ENCODE assay signal across 1 cellular context in the genomic region with DNA sequence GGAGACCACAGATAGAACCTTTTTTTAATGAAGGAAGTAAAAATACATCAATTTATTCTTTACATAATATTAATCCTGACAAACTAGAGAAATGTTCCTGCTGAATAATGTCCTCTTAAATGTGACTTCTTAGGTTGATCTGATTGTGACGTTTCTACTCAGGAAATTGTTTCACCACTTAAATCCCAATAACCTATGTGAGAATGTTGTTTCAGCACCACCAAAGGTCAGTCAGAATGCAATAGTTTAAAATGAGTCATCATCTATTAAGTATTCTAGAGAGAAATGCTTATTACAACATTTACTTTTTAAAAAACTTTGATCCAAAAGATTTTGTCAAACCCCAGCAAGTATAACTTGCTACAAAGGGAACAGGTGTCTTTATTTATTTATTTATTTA.
TF ChIP-seq lines count a peak whose summit lies in the region.

No MANE protein-coding gene starts in this region.

TF ChIP-seq in GM23338, 12 proteins besides CTCF, POLR2A, EP300 and RAD21 (continued from another document):
- TF ChIP-seq, protein P1, sequence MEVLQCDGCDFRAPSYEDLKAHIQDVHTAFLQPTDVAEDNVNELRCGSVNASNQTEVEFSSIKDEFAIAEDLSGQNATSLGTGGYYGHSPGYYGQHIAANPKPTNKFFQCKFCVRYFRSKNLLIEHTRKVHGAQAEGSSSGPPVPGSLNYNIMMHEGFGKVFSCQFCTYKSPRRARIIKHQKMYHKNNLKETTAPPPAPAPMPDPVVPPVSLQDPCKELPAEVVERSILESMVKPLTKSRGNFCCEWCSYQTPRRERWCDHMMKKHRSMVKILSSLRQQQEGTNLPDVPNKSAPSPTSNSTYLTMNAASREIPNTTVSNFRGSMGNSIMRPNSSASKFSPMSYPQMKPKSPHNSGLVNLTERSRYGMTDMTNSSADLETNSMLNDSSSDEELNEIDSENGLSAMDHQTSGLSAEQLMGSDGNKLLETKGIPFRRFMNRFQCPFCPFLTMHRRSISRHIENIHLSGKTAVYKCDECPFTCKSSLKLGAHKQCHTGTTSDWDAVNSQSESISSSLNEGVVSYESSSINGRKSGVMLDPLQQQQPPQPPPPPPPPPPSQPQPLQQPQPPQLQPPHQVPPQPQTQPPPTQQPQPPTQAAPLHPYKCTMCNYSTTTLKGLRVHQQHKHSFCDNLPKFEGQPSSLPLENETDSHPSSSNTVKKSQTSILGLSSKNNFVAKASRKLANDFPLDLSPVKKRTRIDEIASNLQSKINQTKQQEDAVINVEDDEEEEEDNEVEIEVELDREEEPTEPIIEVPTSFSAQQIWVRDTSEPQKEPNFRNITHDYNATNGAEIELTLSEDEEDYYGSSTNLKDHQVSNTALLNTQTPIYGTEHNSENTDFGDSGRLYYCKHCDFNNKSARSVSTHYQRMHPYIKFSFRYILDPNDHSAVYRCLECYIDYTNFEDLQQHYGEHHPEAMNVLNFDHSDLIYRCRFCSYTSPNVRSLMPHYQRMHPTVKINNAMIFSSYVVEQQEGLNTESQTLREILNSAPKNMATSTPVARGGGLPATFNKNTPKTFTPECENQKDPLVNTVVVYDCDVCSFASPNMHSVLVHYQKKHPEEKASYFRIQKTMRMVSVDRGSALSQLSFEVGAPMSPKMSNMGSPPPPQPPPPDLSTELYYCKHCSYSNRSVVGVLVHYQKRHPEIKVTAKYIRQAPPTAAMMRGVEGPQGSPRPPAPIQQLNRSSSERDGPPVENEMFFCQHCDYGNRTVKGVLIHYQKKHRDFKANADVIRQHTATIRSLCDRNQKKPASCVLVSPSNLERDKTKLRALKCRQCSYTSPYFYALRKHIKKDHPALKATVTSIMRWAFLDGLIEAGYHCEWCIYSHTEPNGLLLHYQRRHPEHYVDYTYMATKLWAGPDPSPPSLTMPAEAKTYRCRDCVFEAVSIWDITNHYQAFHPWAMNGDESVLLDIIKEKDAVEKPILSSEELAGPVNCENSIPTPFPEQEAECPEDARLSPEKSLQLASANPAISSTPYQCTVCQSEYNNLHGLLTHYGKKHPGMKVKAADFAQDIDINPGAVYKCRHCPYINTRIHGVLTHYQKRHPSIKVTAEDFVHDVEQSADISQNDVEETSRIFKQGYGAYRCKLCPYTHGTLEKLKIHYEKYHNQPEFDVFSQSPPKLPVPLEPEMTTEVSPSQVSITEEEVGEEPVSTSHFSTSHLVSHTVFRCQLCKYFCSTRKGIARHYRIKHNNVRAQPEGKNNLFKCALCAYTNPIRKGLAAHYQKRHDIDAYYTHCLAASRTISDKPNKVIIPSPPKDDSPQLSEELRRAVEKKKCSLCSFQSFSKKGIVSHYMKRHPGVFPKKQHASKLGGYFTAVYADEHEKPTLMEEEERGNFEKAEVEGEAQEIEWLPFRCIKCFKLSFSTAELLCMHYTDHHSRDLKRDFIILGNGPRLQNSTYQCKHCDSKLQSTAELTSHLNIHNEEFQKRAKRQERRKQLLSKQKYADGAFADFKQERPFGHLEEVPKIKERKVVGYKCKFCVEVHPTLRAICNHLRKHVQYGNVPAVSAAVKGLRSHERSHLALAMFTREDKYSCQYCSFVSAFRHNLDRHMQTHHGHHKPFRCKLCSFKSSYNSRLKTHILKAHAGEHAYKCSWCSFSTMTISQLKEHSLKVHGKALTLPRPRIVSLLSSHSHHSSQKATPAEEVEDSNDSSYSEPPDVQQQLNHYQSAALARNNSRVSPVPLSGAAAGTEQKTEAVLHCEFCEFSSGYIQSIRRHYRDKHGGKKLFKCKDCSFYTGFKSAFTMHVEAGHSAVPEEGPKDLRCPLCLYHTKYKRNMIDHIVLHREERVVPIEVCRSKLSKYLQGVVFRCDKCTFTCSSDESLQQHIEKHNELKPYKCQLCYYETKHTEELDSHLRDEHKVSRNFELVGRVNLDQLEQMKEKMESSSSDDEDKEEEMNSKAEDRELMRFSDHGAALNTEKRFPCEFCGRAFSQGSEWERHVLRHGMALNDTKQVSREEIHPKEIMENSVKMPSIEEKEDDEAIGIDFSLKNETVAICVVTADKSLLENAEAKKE (CRISPR knock-in tag; IDR thresholded peaks at IDR 0.05), result no peak
- TF ChIP-seq JUNB (IDR thresholded peaks at IDR 0.05; ENCODE audit: unreplicated experiment) (no peak), CREB1 (CRISPR knock-in tag; IDR thresholded peaks at IDR 0.05; ENCODE audit: low read depth) (no peak), NANOG (IDR thresholded peaks at IDR 0.05; ENCODE audit: borderline replicate concordance) (no peak)
- TF ChIP-seq, protein P2, sequence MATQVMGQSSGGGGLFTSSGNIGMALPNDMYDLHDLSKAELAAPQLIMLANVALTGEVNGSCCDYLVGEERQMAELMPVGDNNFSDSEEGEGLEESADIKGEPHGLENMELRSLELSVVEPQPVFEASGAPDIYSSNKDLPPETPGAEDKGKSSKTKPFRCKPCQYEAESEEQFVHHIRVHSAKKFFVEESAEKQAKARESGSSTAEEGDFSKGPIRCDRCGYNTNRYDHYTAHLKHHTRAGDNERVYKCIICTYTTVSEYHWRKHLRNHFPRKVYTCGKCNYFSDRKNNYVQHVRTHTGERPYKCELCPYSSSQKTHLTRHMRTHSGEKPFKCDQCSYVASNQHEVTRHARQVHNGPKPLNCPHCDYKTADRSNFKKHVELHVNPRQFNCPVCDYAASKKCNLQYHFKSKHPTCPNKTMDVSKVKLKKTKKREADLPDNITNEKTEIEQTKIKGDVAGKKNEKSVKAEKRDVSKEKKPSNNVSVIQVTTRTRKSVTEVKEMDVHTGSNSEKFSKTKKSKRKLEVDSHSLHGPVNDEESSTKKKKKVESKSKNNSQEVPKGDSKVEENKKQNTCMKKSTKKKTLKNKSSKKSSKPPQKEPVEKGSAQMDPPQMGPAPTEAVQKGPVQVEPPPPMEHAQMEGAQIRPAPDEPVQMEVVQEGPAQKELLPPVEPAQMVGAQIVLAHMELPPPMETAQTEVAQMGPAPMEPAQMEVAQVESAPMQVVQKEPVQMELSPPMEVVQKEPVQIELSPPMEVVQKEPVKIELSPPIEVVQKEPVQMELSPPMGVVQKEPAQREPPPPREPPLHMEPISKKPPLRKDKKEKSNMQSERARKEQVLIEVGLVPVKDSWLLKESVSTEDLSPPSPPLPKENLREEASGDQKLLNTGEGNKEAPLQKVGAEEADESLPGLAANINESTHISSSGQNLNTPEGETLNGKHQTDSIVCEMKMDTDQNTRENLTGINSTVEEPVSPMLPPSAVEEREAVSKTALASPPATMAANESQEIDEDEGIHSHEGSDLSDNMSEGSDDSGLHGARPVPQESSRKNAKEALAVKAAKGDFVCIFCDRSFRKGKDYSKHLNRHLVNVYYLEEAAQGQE (IDR thresholded peaks at IDR 0.05; ENCODE audit: unreplicated experiment), result no peak
